In the genomic region with DNA sequence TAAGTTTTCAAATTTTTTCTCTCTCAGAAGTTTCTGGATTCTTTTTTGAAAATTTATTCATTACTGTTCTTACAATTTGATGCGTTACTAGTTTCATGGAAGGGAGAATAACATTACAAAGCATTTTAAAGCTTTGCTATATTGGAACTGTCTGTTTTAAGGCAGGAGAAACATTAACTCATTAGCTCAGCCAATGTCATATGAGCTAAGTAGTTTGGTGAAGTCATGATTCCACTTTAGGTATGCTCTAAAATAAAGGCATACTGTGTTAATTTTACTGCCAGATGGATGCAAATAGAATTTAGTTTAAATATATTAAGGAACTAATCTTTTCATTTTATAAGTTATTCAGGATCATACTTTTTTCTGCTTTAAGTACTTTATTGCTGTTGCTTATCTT, we compare ENCODE assay signal across 14 cellular contexts.
"Had no signal": no experiment of that assay in that cellular context is flagged by ENCODE, and none has a peak within 500 bp of the region (broad histone marks: within the 10 kb centered on the region; RNA-seq: fewer than 3 reads in every experiment).

No MANE protein-coding gene starts in this region.

- H3K27me3 ChIP-seq: ascending aorta, breast epithelium, esophagus muscularis mucosa, tibial artery had no signal

- H3K9me3 ChIP-seq: ascending aorta, breast epithelium, esophagus muscularis mucosa, tibial artery had no signal

- DNase-seq: activated CD4-positive, alpha-beta T cell treated with anti-CD3 and anti-CD28 coated beads, Interleukin-2, amount 50 U/mL, for 4 hours; activated gamma-delta T cell; effector CD8-positive, alpha-beta T cell; mammary epithelial cell; stimulated activated naive CD8-positive, alpha-beta T cell treated with anti-CD3 and anti-CD28 coated beads, Interleukin-15, Interleukin-2, amounts not matched to agents 100 U/mL and 50 U/mL, for 24 hours; T-helper 2 cell; tibial artery had no signal

- H3K27me3 Mint-ChIP-seq: activated naive CD4-positive, alpha-beta T cell treated with anti-CD3 and anti-CD28 coated beads, Interleukin-2, amount 50 U/mL, for 24 hours; dendritic cell treated with granulocyte-macrophage colony-stimulating factor and Interleukin-4, amounts not matched to agents 40 ng/mL and 50 ng/mL, for 4 days had no signal

- H3K4me3 Mint-ChIP-seq: activated naive CD4-positive, alpha-beta T cell treated with anti-CD3 and anti-CD28 coated beads, Interleukin-2, amount 50 U/mL, for 24 hours; dendritic cell treated with granulocyte-macrophage colony-stimulating factor and Interleukin-4, amounts not matched to agents 40 ng/mL and 50 ng/mL, for 4 days had no signal

- H3K4me1 ChIP-seq: breast epithelium had no signal

- H3K27ac Mint-ChIP-seq: activated naive CD4-positive, alpha-beta T cell treated with anti-CD3 and anti-CD28 coated beads, Interleukin-2, amount 50 U/mL, for 24 hours; dendritic cell treated with granulocyte-macrophage colony-stimulating factor and Interleukin-4, amounts not matched to agents 40 ng/mL and 50 ng/mL, for 4 days had no signal

- H3K9me3 Mint-ChIP-seq: activated naive CD4-positive, alpha-beta T cell treated with anti-CD3 and anti-CD28 coated beads, Interleukin-2, amount 50 U/mL, for 24 hours; dendritic cell treated with granulocyte-macrophage colony-stimulating factor and Interleukin-4, amounts not matched to agents 40 ng/mL and 50 ng/mL, for 4 days had no signal

- H3K27ac ChIP-seq: ascending aorta, breast epithelium, tibial artery, VCaP had no signal

- H3K36me3 ChIP-seq: ascending aorta, breast epithelium, esophagus muscularis mucosa, tibial artery had no signal

- H3K4me3 ChIP-seq: ascending aorta, breast epithelium, esophagus muscularis mucosa, skin epidermis, tibial artery had no signal

- ATAC-seq: stimulated activated naive CD8-positive, alpha-beta T cell treated with anti-CD3 and anti-CD28 coated beads, Interleukin-15, Interleukin-2, amounts not matched to agents 100 U/mL and 50 U/mL, for 24 hours had no signal
